In the genomic region with DNA sequence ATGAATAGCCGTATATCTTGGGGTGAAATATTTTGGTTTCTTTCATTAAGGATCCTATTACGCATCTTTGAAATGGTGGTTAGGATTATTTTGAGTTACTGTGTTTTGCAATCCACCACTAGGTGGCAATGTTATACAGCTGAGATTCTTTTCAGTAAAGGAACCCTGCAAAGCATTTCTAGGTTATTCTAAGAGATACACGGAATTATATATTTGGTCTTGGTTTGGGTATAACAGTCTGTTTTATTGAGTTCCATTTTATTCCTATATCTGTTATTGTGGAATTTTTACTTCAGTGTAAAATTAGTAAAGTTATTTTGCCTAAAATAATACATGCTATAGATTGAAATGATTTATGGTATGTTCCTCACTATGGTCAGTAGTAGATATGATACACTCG, we compare ENCODE assay signal across 8 cellular contexts.
DNase-seq lines count a peak whose midpoint lies in the region; ATAC-seq and TF ChIP-seq lines count a peak whose summit lies in the region.

No MANE protein-coding gene starts in this region.

- H3K27ac Mint-ChIP-seq in glutamatergic neuron (ENCODE audit: unreplicated experiment) = no peak overlapping the region

- no peaks in the 10 kb centered on the region for H4K20me1 ChIP-seq in smooth muscle cell (ENCODE audit: low read depth)

- H3K4me2 ChIP-seq in smooth muscle cell = no peak overlapping the region

- H3K27ac ChIP-seq in WERI-Rb-1 (no peak overlapping the region), smooth muscle cell (ENCODE audit: low read depth) (no peak overlapping the region)

- H3K27me3 Mint-ChIP-seq in glutamatergic neuron (ENCODE audit: unreplicated experiment) = no peaks in the 10 kb centered on the region

- no peaks in the 10 kb centered on the region for H3F3A ChIP-seq in smooth muscle cell (ENCODE audit: low read depth)

- no peaks in the 10 kb centered on the region for H3K36me3 Mint-ChIP-seq in glutamatergic neuron (ENCODE audit: unreplicated experiment)

- no peak overlapping the region for H3K9ac ChIP-seq in smooth muscle cell (ENCODE audit: low read depth)

- peak; percentile 3 for DNase-seq in AG09319 (ENCODE audit: extremely low read depth, low read depth)
- peak; percentile 54 for DNase-seq in NCI-H1694 (lab: John Stamatoyannopoulos, UW)
- DNase-seq in WERI-Rb-1 = no peak
- no peak for DNase-seq in glutamatergic neuron
- DNase-seq in smooth muscle cell (lab: John Stamatoyannopoulos, UW; ENCODE audit: unreplicated experiment) = no peak
- DNase-seq in ureter (ENCODE audit: low spot score) = no peak

- no peaks in the 10 kb centered on the region for H3K27me3 ChIP-seq in WERI-Rb-1 (ENCODE audit: insufficient read depth, low read depth, severe bottlenecking)
- no peaks in the 10 kb centered on the region for H3K27me3 ChIP-seq in smooth muscle cell (ENCODE audit: low read depth)

- no peaks in the 10 kb centered on the region for H3K9me3 ChIP-seq in WERI-Rb-1 (ENCODE audit: severe bottlenecking)
- H3K9me3 ChIP-seq in smooth muscle cell (replicated peaks; ENCODE audit: low read depth) = no peaks in the 10 kb centered on the region

- H3K4me3 ChIP-seq in WERI-Rb-1 (ENCODE audit: low read depth, low read length) = no peak overlapping the region
- no peak overlapping the region for H3K4me3 ChIP-seq in smooth muscle cell

- H3K4me1 Mint-ChIP-seq in glutamatergic neuron (ENCODE audit: low read depth, unreplicated experiment) = peaks cover 4% of the 10 kb centered on the region

- no peaks in the 10 kb centered on the region for H3K9me3 Mint-ChIP-seq in glutamatergic neuron (ENCODE audit: unreplicated experiment)

- peak; percentile 71 for TF ChIP-seq CTCF in AG09319 (IDR thresholded peaks at IDR 0.05; ENCODE audit: low read depth, low read length)
- TF ChIP-seq CTCF in GM12874 (IDR thresholded peaks at IDR 0.05; ENCODE audit: insufficient read depth, low read depth, low read length) = peak; percentile 48
- peak; percentile 30; the same call in 1 of the 2 replicates for TF ChIP-seq CTCF in WERI-Rb-1 (IDR thresholded peaks at IDR 0.05; ENCODE audit: low read depth, low read length)
- TF ChIP-seq CTCF in glutamatergic neuron (IDR thresholded peaks at IDR 0.05; ENCODE audit: partially characterized antibody, unreplicated experiment) = peak; percentile 88
- peak; percentile 85 for TF ChIP-seq CTCF in smooth muscle cell (IDR thresholded peaks at IDR 0.05; ENCODE audit: borderline replicate concordance, insufficient read depth, poor library complexity, severe bottlenecking)

- no peaks in the 10 kb centered on the region for H3K4me1 ChIP-seq in smooth muscle cell (ENCODE audit: low read depth)

- H2AFZ ChIP-seq in smooth muscle cell (ENCODE audit: low read depth) = no peak overlapping the region

- peak; percentile 69 for ATAC-seq in HG02678 (IDR thresholded peaks at IDR 0.05; ENCODE audit: unreplicated experiment)

- no peaks in the 10 kb centered on the region for H3K79me2 ChIP-seq in smooth muscle cell (ENCODE audit: low read depth)

- H3K4me3 Mint-ChIP-seq in glutamatergic neuron (ENCODE audit: unreplicated experiment) = no peak overlapping the region

- WGBS in smooth muscle cell (ENCODE audit: low lambda C conversion rate) = 38% methylated on average over 4 of the region's 4 CpGs

- no peaks in the 10 kb centered on the region for H3K36me3 ChIP-seq in WERI-Rb-1
- H3K36me3 ChIP-seq in smooth muscle cell (ENCODE audit: low read depth) = no peaks in the 10 kb centered on the region

Comparison
In these comparisons a context has a peak if more than half of its experiments do, and no peak if none do; other contexts are left out.
1. DNase-seq: peak in AG09319 (single experiment) and NCI-H1694 (single experiment); none in WERI-Rb-1 (single experiment), glutamatergic neuron (single experiment), smooth muscle cell (single experiment) and ureter (single experiment).
2. CTCF ChIP-seq: peak in every context shown above with its lines; median percentile 88 in glutamatergic neuron; 85 in smooth muscle cell; 71 in AG09319; 48 in GM12874; 30 in WERI-Rb-1.